Comparison of ENCODE assay signal across 13 cellular contexts in the genomic region with DNA sequence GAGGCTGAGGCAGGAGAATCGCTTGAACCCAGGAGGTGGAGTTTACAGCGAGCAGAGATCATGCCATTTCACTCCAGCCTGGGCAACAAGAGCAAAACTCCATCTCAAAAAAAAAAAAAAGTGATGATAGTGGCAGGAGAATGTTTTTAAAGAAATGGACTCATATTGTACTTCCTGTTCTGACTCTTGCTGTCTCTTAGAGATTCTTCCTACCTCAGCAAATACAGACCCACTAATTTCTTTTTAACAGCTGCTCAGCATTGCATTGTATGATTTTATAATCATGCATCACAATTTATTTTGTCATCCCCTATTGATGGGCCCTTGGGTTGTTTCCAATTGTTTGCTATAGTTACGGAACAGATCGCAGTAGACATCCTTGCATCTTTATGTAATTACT. TPM values are rescaled to one million over a fixed set of nuclear protein-coding genes. Genes with fewer than 3 reads are reported as not detected.
A peak's percentile ranks its signal among the peaks of the same experiment; 100 is the strongest.
DNase-seq lines count a peak whose midpoint lies in the region; ATAC-seq and TF ChIP-seq lines count a peak whose summit lies in the region.
"Had no signal": no experiment of that assay in that cellular context is flagged by ENCODE, and none has a peak within 500 bp of the region (broad histone marks: within the 10 kb centered on the region; RNA-seq: fewer than 3 reads in every experiment).

No MANE protein-coding gene starts in this region.

- peak overlapping the region; percentile 24 for H3K27ac Mint-ChIP-seq in activated T-cell treated with anti-CD3 and anti-CD28 coated beads, Interleukin-2, amount 50 U/mL, for 24 hours
- no peak overlapping the region for H3K27ac Mint-ChIP-seq in CD4-positive, alpha-beta T cell
- H3K27ac Mint-ChIP-seq in activated B cell treated with CpG ODN at 0.5 μM for 24 hours: peak overlapping the region; percentile 68

- peaks cover 31% of the 10 kb centered on the region for H3K4me1 Mint-ChIP-seq in activated T-cell treated with anti-CD3 and anti-CD28 coated beads, Interleukin-2, amount 50 U/mL, for 24 hours (ENCODE audit: low read depth)
- peaks cover 46% of the 10 kb centered on the region for H3K4me1 Mint-ChIP-seq in CD4-positive, alpha-beta T cell (ENCODE audit: low read depth)
- peaks cover 46% of the 10 kb centered on the region for H3K4me1 Mint-ChIP-seq in activated B cell treated with CpG ODN at 0.5 μM for 24 hours

- peaks cover 3% of the 10 kb centered on the region for H3K9me3 Mint-ChIP-seq in activated T-cell treated with anti-CD3 and anti-CD28 coated beads, Interleukin-2, amount 50 U/mL, for 24 hours
- H3K9me3 Mint-ChIP-seq in CD4-positive, alpha-beta T cell: no peaks in the 10 kb centered on the region
- no peaks in the 10 kb centered on the region for H3K9me3 Mint-ChIP-seq in activated B cell treated with CpG ODN at 0.5 μM for 24 hours

- ATAC-seq in CD4-positive, alpha-beta T cell (ENCODE audit: poor library complexity): no peak
- ATAC-seq in activated B cell treated with CpG ODN at 0.5 μM for 24 hours (ENCODE audit: low read depth) (no peak), GM21576 (IDR thresholded peaks at IDR 0.05; ENCODE audit: unreplicated experiment) (no peak)

- no peak for TF ChIP-seq CTCF in CD4-positive, alpha-beta T cell (IDR thresholded peaks at IDR 0.05)
- TF ChIP-seq CTCF in activated B cell treated with CpG ODN at 0.5 μM for 24 hours (IDR thresholded peaks at IDR 0.05) (no peak), fibroblast of villous mesenchyme (IDR thresholded peaks at IDR 0.05; ENCODE audit: insufficient read depth, low read depth, low read length) (no peak), foreskin fibroblast (IDR thresholded peaks at IDR 0.05; ENCODE audit: low read depth, low read length) (no peak)

- DNase-seq in activated T-cell treated with anti-CD3 and anti-CD28 coated beads, Interleukin-2, amount 50 U/mL, for 24 hours: no peak
- no peak for DNase-seq in activated T-cell treated with anti-CD3 and anti-CD28 coated beads for 4 hours
- DNase-seq in CD4-positive, alpha-beta T cell: no peak
- no peak for DNase-seq in activated B cell treated with CpG ODN at 0.5 μM for 24 hours
- DNase-seq in fibroblast of villous mesenchyme (ENCODE audit: low read depth): peak; percentile 23
- no peak for DNase-seq in foreskin fibroblast
- DNase-seq: BE2C, KG1, NCI-H1092 treated with DMSO at 0.1 percent for 48 hours, NCI-H187, NCI-H748 treated with DMSO at 0.1 percent for 48 hours, PC-9 had no signal

- H3K9me3 ChIP-seq in CD4-positive, alpha-beta T cell (ENCODE audit: control insufficient read depth, low read length): peaks cover 10% of the 10 kb centered on the region

- no peaks in the 10 kb centered on the region for H3K27me3 ChIP-seq in CD4-positive, alpha-beta T cell (ENCODE audit: control insufficient read depth, insufficient read depth, low read length)
- H3K27me3 ChIP-seq: BE2C had no signal

- intact Hi-C loops in CD4-positive, alpha-beta T cell (cut with DNase I, micrococcal nuclease): loop anchor here in 1 of 2 experiments (10.0 kb wide), 1 partner anchor 738 kb away; a partner anchor contains a TSS
- intact Hi-C loops in activated B cell treated with CpG ODN at 0.5 μM for 24 hours (cut with micrococcal nuclease): no loop called here

- H3K36me3 Mint-ChIP-seq in activated T-cell treated with anti-CD3 and anti-CD28 coated beads, Interleukin-2, amount 50 U/mL, for 24 hours (ENCODE audit: low read depth): peaks cover 9% of the 10 kb centered on the region
- H3K36me3 Mint-ChIP-seq in CD4-positive, alpha-beta T cell (ENCODE audit: low read depth): no peaks in the 10 kb centered on the region
- no peaks in the 10 kb centered on the region for H3K36me3 Mint-ChIP-seq in activated B cell treated with CpG ODN at 0.5 μM for 24 hours (ENCODE audit: low read depth)

- no peak overlapping the region for H3K27ac ChIP-seq in CD4-positive, alpha-beta T cell (ENCODE audit: low read depth, low read length)
- H3K27ac ChIP-seq: PC-9 had no signal

- CTCF ChIA-PET in CD4-positive, alpha-beta T cell (lab: Charles Lee): interaction anchor here (0.7 to 3.7 kb wide), 3 partner anchors 9 to 1361 kb away, joined by 5 to 38 read pairs (median 6); no protein-coding TSS in a partner anchor
- CTCF ChIA-PET in activated B cell treated with CpG ODN at 0.5 μM for 24 hours (lab: Charles Lee): interaction anchor here (1.6 to 6.5 kb wide), 4 partner anchors 9 to 175 kb away, joined by 4 to 55 read pairs (median 20); no protein-coding TSS in a partner anchor

- POLR2A ChIA-PET in CD4-positive, alpha-beta T cell (lab: Charles Lee): interaction anchor here (0.7 to 6.2 kb wide), 4 partner anchors 9 to 171 kb away, joined by 3 to 59 read pairs (median 4); no protein-coding TSS in a partner anchor
- POLR2A ChIA-PET in activated B cell treated with CpG ODN at 0.5 μM for 24 hours (lab: Charles Lee): interaction anchor here (1.1 to 5.9 kb wide), 3 partner anchors 9 to 79 kb away, joined by 4 to 74 read pairs (median 7); no protein-coding TSS in a partner anchor

- H3K27me3 Mint-ChIP-seq in activated T-cell treated with anti-CD3 and anti-CD28 coated beads, Interleukin-2, amount 50 U/mL, for 24 hours: no peaks in the 10 kb centered on the region
- no peaks in the 10 kb centered on the region for H3K27me3 Mint-ChIP-seq in CD4-positive, alpha-beta T cell
- no peaks in the 10 kb centered on the region for H3K27me3 Mint-ChIP-seq in activated B cell treated with CpG ODN at 0.5 μM for 24 hours

- no peak overlapping the region for H3K4me3 ChIP-seq in fibroblast of villous mesenchyme (ENCODE audit: low read depth, low read length)
- no peak overlapping the region for H3K4me3 ChIP-seq in foreskin fibroblast (ENCODE audit: low read depth in 1 of 2, low read length in 2 of 2)
- H3K4me3 ChIP-seq: PC-9 had no signal

- no peak overlapping the region for H3K4me3 Mint-ChIP-seq in activated T-cell treated with anti-CD3 and anti-CD28 coated beads, Interleukin-2, amount 50 U/mL, for 24 hours
- H3K4me3 Mint-ChIP-seq in CD4-positive, alpha-beta T cell: peak overlapping the region; percentile 20
- peak overlapping the region; percentile 5 for H3K4me3 Mint-ChIP-seq in activated B cell treated with CpG ODN at 0.5 μM for 24 hours

RNA-seq across cellular contexts. Expression of a gene that starts 8.8 kb away (rescaled TPM):
- 1 to 10 TPM in 1 of 2 experiments, under 1 TPM in 1; 0.95 to 1.9 TPM for total RNA-seq in CD4-positive, alpha-beta T cell
- 3.7 and 3.9 TPM in 2 replicates for total RNA-seq in activated B cell treated with CpG ODN at 0.5 μM for 24 hours
- total RNA-seq in fibroblast of villous mesenchyme: 3.9 and 7.1 TPM in 2 replicates
